8 cellular contexts compared by ENCODE assay signal in genomic region chr19:3433805-3434540, GRCh38. TPM values are rescaled to one million over a fixed set of nuclear protein-coding genes. Genes with fewer than 3 reads are reported as not detected.
A peak's percentile ranks its signal among the peaks of the same experiment; 100 is the strongest.
DNase-seq lines count a peak whose midpoint lies in the region; ATAC-seq and TF ChIP-seq lines count a peak whose summit lies in the region.

No MANE protein-coding gene starts in this region.

- H3K27me3 Mint-ChIP-seq in activated naive CD4-positive, alpha-beta T cell treated with anti-CD3 and anti-CD28 coated beads, Interleukin-2, amount 50 U/mL, for 24 hours = no peaks in the 10 kb centered on the region
- H3K27me3 Mint-ChIP-seq in mesothelial cell of epicardium (ENCODE audit: low read depth) = no peaks in the 10 kb centered on the region
- no peaks in the 10 kb centered on the region for H3K27me3 Mint-ChIP-seq in type B pancreatic cell

- no peak for ATAC-seq in GM21619 (IDR thresholded peaks at IDR 0.05; ENCODE audit: unreplicated experiment)

- peaks cover 17% of the 10 kb centered on the region for H3K4me1 Mint-ChIP-seq in activated naive CD4-positive, alpha-beta T cell treated with anti-CD3 and anti-CD28 coated beads, Interleukin-2, amount 50 U/mL, for 24 hours
- H3K4me1 Mint-ChIP-seq in mesothelial cell of epicardium (peaks cover 4% of the 10 kb centered on the region), type B pancreatic cell (ENCODE audit: unreplicated experiment) (peaks cover 5% of the 10 kb centered on the region)

- no peaks in the 10 kb centered on the region for H3K9me3 Mint-ChIP-seq in activated naive CD4-positive, alpha-beta T cell treated with anti-CD3 and anti-CD28 coated beads, Interleukin-2, amount 50 U/mL, for 24 hours
- H3K9me3 Mint-ChIP-seq in mesothelial cell of epicardium (no peaks in the 10 kb centered on the region), type B pancreatic cell (no peaks in the 10 kb centered on the region)

- in situ Hi-C loops in GM13977 (cut with MboI; ENCODE audit: low pct_unique_long_range_greater_than_20kb, low sequenced_read_pairs, unreplicated experiment) = loop anchor here (5.0 kb wide), 1 partner anchor 102 kb away; no protein-coding TSS in a partner anchor

- TF ChIP-seq CTCF in mesothelial cell of epicardium (IDR thresholded peaks at IDR 0.05; ENCODE audit: unreplicated experiment) (no peak), type B pancreatic cell (conservative IDR thresholded peaks at IDR 0.05) (no peak), GM13977 (IDR thresholded peaks at IDR 0.05; ENCODE audit: extremely low read depth, insufficient read depth, missing control alignments) (no peak)

- no peaks in the 10 kb centered on the region for H3K36me3 Mint-ChIP-seq in activated naive CD4-positive, alpha-beta T cell treated with anti-CD3 and anti-CD28 coated beads, Interleukin-2, amount 50 U/mL, for 24 hours
- H3K36me3 Mint-ChIP-seq in mesothelial cell of epicardium (peaks cover 11% of the 10 kb centered on the region), type B pancreatic cell (peaks cover 5% of the 10 kb centered on the region)

- peak overlapping the region; percentile 93 for H3K27ac ChIP-seq in angular gyrus (ENCODE audit: low read depth, low read length)

- H3K27ac Mint-ChIP-seq in activated naive CD4-positive, alpha-beta T cell treated with anti-CD3 and anti-CD28 coated beads, Interleukin-2, amount 50 U/mL, for 24 hours = peak overlapping the region; percentile 98
- H3K27ac Mint-ChIP-seq in mesothelial cell of epicardium (peak overlapping the region; percentile 100), type B pancreatic cell (peak overlapping the region; percentile 98)

- DNase-seq in activated naive CD4-positive, alpha-beta T cell treated with anti-CD3 and anti-CD28 coated beads, Interleukin-2, amount 50 U/mL, for 16 hours = no peak
- DNase-seq in mesothelial cell of epicardium (ENCODE audit: low spot score in 2 of 2, unreplicated experiment in 2 of 2) (no peak), type B pancreatic cell (ENCODE audit: extremely low spot score, unreplicated experiment) (no peak), hypothalamus (lab: John Stamatoyannopoulos, UW) (no peak), GM13977 (ENCODE audit: low spot score) (no peak)

- peak overlapping the region; percentile 96 for H3K4me3 Mint-ChIP-seq in activated naive CD4-positive, alpha-beta T cell treated with anti-CD3 and anti-CD28 coated beads, Interleukin-2, amount 50 U/mL, for 24 hours
- H3K4me3 Mint-ChIP-seq in mesothelial cell of epicardium (peak overlapping the region; percentile 99), type B pancreatic cell (peak overlapping the region; percentile 99)

RNA-seq across cellular contexts. Expression of gene SMIM24, which starts 46.4 kb away (rescaled TPM):
- total RNA-seq in mesothelial cell of epicardium (0.60 TPM in 1 of 3 replicates, not detected in the others), type B pancreatic cell (ENCODE audit: low replicate concordance) (7.0 and 21.9 TPM in 2 replicates)

RNA-seq across cellular contexts. Expression of gene SMIM44, which starts 49.3 kb away (rescaled TPM):
- not detected in 3 replicates for total RNA-seq in mesothelial cell of epicardium
- not detected in 2 replicates for total RNA-seq in type B pancreatic cell (ENCODE audit: low replicate concordance)
